8 cellular contexts compared by ENCODE assay signal in the genomic region with DNA sequence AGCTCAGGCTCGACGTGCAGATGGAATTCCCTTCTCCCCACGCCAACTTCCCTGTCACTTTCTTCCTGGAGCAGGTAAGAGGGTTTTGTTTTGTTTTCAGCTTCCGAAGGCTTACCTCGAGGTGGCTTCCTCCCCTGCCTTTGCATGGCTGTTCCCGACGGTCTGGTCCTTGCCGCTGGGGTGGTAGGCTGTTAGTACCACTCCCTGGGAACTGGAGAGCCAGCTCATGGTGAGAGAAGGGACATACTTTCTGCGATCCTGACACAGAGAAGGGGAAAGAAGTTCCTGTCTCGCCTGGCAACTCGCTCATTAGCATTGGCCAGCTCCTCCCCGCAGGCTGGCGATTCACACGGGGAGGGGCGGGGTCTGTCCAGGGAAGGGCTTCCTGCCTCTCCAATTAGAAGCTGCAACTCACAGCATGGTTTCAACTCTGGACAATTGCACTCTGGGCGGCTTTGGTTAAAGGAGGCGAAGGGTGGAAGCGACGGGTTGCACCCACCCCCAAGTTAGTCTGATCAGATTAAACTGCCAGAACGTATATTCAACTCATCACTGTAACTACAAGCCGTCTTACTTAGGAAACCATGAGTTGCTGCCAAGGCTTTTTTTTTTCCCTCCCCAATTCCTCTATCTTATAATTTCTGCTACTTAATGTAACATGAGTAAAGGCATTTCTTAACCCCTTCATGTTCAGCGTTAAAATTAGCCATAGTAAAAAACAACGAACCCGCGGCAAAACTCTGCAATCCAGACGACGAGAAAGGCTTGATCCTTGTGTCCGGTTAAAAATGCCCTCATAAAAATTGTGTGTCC. TPM values are rescaled to one million over a fixed set of nuclear protein-coding genes. Genes with fewer than 3 reads are reported as not detected.
A peak's percentile ranks its signal among the peaks of the same experiment; 100 is the strongest.
DNase-seq lines count a peak whose midpoint lies in the region; ATAC-seq and TF ChIP-seq lines count a peak whose summit lies in the region.

A gene with protein sequence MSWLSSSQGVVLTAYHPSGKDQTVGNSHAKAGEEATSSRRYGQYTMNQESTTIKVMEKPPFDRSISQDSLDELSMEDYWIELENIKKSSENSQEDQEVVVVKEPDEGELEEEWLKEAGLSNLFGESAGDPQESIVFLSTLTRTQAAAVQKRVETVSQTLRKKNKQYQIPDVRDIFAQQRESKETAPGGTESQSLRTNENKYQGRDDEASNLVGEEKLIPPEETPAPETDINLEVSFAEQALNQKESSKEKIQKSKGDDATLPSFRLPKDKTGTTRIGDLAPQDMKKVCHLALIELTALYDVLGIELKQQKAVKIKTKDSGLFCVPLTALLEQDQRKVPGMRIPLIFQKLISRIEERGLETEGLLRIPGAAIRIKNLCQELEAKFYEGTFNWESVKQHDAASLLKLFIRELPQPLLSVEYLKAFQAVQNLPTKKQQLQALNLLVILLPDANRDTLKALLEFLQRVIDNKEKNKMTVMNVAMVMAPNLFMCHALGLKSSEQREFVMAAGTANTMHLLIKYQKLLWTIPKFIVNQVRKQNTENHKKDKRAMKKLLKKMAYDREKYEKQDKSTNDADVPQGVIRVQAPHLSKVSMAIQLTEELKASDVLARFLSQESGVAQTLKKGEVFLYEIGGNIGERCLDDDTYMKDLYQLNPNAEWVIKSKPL (minus strand): TSS at position 269 of the 813 bp plus-strand sequence. CDS start 41 bp downstream, at position 228.

- no peaks in the 10 kb centered on the region for H3K9me3 ChIP-seq in HUES48 (ENCODE audit: control insufficient read depth, insufficient read depth, low read length)
- H3K9me3 ChIP-seq in SJCRH30 (replicated peaks) = no peaks in the 10 kb centered on the region
- H3K9me3 ChIP-seq in testis = no peaks in the 10 kb centered on the region

- peaks cover 44% of the 10 kb centered on the region for H3K4me1 Mint-ChIP-seq in activated naive CD4-positive, alpha-beta T cell treated with anti-CD3 and anti-CD28 coated beads, Interleukin-2, amount 10 ng/mL, durations not matched to agents 7 days and 5 days

- H3K27me3 Mint-ChIP-seq in activated naive CD4-positive, alpha-beta T cell treated with anti-CD3 and anti-CD28 coated beads, Interleukin-2, amount 10 ng/mL, durations not matched to agents 7 days and 5 days = peaks cover 9% of the 10 kb centered on the region

- H3K36me3 ChIP-seq in HUES48 (ENCODE audit: control insufficient read depth, insufficient read depth, low read length) = no peaks in the 10 kb centered on the region
- no peaks in the 10 kb centered on the region for H3K36me3 ChIP-seq in SJCRH30
- no peaks in the 10 kb centered on the region for H3K36me3 ChIP-seq in testis (ENCODE audit: low read depth, missing control alignments)

- peak; percentile 97 for ATAC-seq in GM21423 (IDR thresholded peaks at IDR 0.05; ENCODE audit: unreplicated experiment)

- peak; percentile 19 for TF ChIP-seq POLR2A in testis (IDR thresholded peaks at IDR 0.05)

- peak within 1 kb of the TSS; percentile 72 for H3K27ac ChIP-seq in HUES48 (ENCODE audit: low read depth, low read length)
- H3K27ac ChIP-seq in SJCRH30 = peak within 1 kb of the TSS; percentile 29; the same call in 1 of the 2 replicates
- H3K27ac ChIP-seq in testis = peak within 1 kb of the TSS; percentile 55 to 66

- peak within 1 kb of the TSS; percentile 77 for H3K27ac Mint-ChIP-seq in activated naive CD4-positive, alpha-beta T cell treated with anti-CD3 and anti-CD28 coated beads, Interleukin-2, amount 10 ng/mL, durations not matched to agents 7 days and 5 days

- DNase-seq in DMS114 treated with DMSO at 0.1 percent for 48 hours (lab: John Stamatoyannopoulos, UW; ENCODE audit: unreplicated experiment) (peak; percentile 68), SJCRH30 (peak; percentile 94 to 95), globus pallidus (ENCODE audit: low spot score) (peak; percentile 72), occipital lobe (lab: John Stamatoyannopoulos, UW) (peak; percentile 57), testis (peak; percentile 95)
- peak; percentile 86 for DNase-seq in activated naive CD4-positive, alpha-beta T cell treated with anti-CD3 and anti-CD28 coated beads, Interleukin-2, amount 10 ng/mL, durations not matched to agents 7 days and 5 days

- CTCF ChIA-PET in activated naive CD4-positive, alpha-beta T cell treated with anti-CD3 and anti-CD28 coated beads, Interleukin-2, amount 10 ng/mL, durations not matched to agents 7 days and 5 days (lab: Charles Lee) = interaction anchor here (0.6 to 1.6 kb wide), 9 partner anchors 9 to 156 kb away, joined by 3 to 8 read pairs (median 3); no protein-coding TSS in a partner anchor

- H3K4me3 ChIP-seq in HUES48 (ENCODE audit: low read depth, low read length) = peak within 1 kb of the TSS; percentile 73
- H3K4me3 ChIP-seq in SJCRH30 = peak within 1 kb of the TSS; percentile 58
- H3K4me3 ChIP-seq in testis = peak within 1 kb of the TSS; percentile 48 to 66

- H3K27me3 ChIP-seq in HUES48 (ENCODE audit: control insufficient read depth, insufficient read depth, low read length) (no peaks in the 10 kb centered on the region), SJCRH30 (no peaks in the 10 kb centered on the region), testis (no peaks in the 10 kb centered on the region)

- H3K4me1 ChIP-seq in HUES48 (ENCODE audit: control insufficient read depth, insufficient read depth, low read length) (peaks cover 11% of the 10 kb centered on the region), SJCRH30 (peaks cover 2% of the 10 kb centered on the region; the same call in 1 of the 2 replicates), testis (peaks cover 10% of the 10 kb centered on the region)

- TF ChIP-seq CTCF in testis (IDR thresholded peaks at IDR 0.05) = no peak

- H3K9me3 Mint-ChIP-seq in activated naive CD4-positive, alpha-beta T cell treated with anti-CD3 and anti-CD28 coated beads, Interleukin-2, amount 10 ng/mL, durations not matched to agents 7 days and 5 days = no peaks in the 10 kb centered on the region

- WGBS in testis, 2 donors = 7 to 11% methylated on average over 23 to 28 of the region's 28 CpGs

- peaks cover 20% of the 10 kb centered on the region for H3K36me3 Mint-ChIP-seq in activated naive CD4-positive, alpha-beta T cell treated with anti-CD3 and anti-CD28 coated beads, Interleukin-2, amount 10 ng/mL, durations not matched to agents 7 days and 5 days

- H3K4me3 Mint-ChIP-seq in activated naive CD4-positive, alpha-beta T cell treated with anti-CD3 and anti-CD28 coated beads, Interleukin-2, amount 10 ng/mL, durations not matched to agents 7 days and 5 days = peak within 1 kb of the TSS; percentile 88

- peak within 1 kb of the TSS; percentile 0; the same call in 1 of the 2 replicates for H3K9ac ChIP-seq in HUES48 (ENCODE audit: low read depth, low read length)

- intact Hi-C loops in testis (cut with DNase I; ENCODE audit: low total_unique reads) = no loop called here

RNA-seq across cellular contexts. Expression of the gene that starts here (rescaled TPM):
- total RNA-seq in SJCRH30 (2014; rRNA removed; shearing (Covaris generic)) = 14.1 and 14.6 TPM in 2 replicates
- total RNA-seq in occipital lobe = 8.6 TPM
- total RNA-seq in testis = 10 to 100 TPM; 23.8 to 29.8 TPM
- 15.8 TPM for polyA plus RNA-seq in testis (ENCODE audit: insufficient read depth, low read depth, low replicate concordance)

Comparison
In these comparisons a context has a peak if more than half of its experiments do, and no peak if none do; other contexts are left out.
1. Peak in every context shown above with its lines: DNase-seq, ATAC-seq, H3K4me3 ChIP-seq and H3K27ac ChIP-seq.